Comparison of ENCODE assay signal across 11 cellular contexts in genomic region chr12:103680591-103681065, GRCh38.
DNase-seq lines count a peak whose midpoint lies in the region; ATAC-seq and TF ChIP-seq lines count a peak whose summit lies in the region.
"Had no signal": no experiment of that assay in that cellular context is flagged by ENCODE, and none has a peak within 500 bp of the region (broad histone marks: within the 10 kb centered on the region; RNA-seq: fewer than 3 reads in every experiment).

No MANE protein-coding gene starts in this region.

- H3K36me3 Mint-ChIP-seq in endodermal cell (ENCODE audit: low read depth), result no peaks in the 10 kb centered on the region

- no peak overlapping the region for H2BK120ac ChIP-seq in trophoblast cell (ENCODE audit: insufficient read depth, low read length, poor library complexity)

- 90% methylated on average over 6 of the region's 6 CpGs; no CpG with 5 or more reads in 1 of the 2 experiments for WGBS in endodermal cell (ENCODE audit: insufficient coverage in 1 of 2, insufficient read length in 1 of 2), 2 experiments
- WGBS in trophoblast cell (ENCODE audit: extremely low coverage, insufficient coverage, insufficient read length), result no CpG with 5 or more reads among the region's 6 CpGs

- H3K4me1 Mint-ChIP-seq in endodermal cell, result no peaks in the 10 kb centered on the region

- no peaks in the 10 kb centered on the region for H3K79me2 ChIP-seq in trophoblast cell (ENCODE audit: control insufficient read depth, insufficient read depth, low read length, poor library complexity)

- H3K27me3 Mint-ChIP-seq in endodermal cell (ENCODE audit: insufficient read depth), result no peaks in the 10 kb centered on the region

- no peak overlapping the region for H4K91ac ChIP-seq in trophoblast cell (ENCODE audit: low read depth, low read length)

- POLR2A ChIA-PET in A673 (lab: Charles Lee; ENCODE audit: low non-redundant PET), result no interaction called here

- H3K79me1 ChIP-seq in trophoblast cell (ENCODE audit: low read length), result no peaks in the 10 kb centered on the region

- H3K9ac ChIP-seq in endodermal cell (ENCODE audit: extremely low read depth, low read length, poor library complexity, severe bottlenecking) (no peak overlapping the region), trophoblast cell (ENCODE audit: low read length) (no peak overlapping the region)
- H3K9ac ChIP-seq: BLaER1 had no signal

- no TSS peak for BruUV-seq in A673 (replicated peaks; lab: Mats Ljungman, UMichigan)

- H2BK12ac ChIP-seq in trophoblast cell (ENCODE audit: low read length), result no peak overlapping the region

- TF ChIP-seq CTCF in A673 (conservative IDR thresholded peaks at IDR 0.05; ENCODE audit: low read depth, low read length) (no peak), WERI-Rb-1 (IDR thresholded peaks at IDR 0.05; ENCODE audit: low read depth, low read length) (no peak), endodermal cell (conservative IDR thresholded peaks at IDR 0.05) (no peak)

- peak; percentile 55 for DNase-seq in A673 (ENCODE audit: low spot score)
- peak; percentile 89 for DNase-seq in NCI-H1694 (lab: John Stamatoyannopoulos, UW)
- DNase-seq in WERI-Rb-1, result peak; percentile 61
- DNase-seq in left colon, result peak in 1 of 2 donors; percentile 31
- DNase-seq in amniotic stem cell (lab: John Stamatoyannopoulos, UW), result no peak
- DNase-seq in SIG-M5 treated with dmso at 0.1 percent for 504 hours (lab: John Stamatoyannopoulos, UW; ENCODE audit: unreplicated experiment), result no peak
- no peak for DNase-seq in endodermal cell
- no peak for DNase-seq in trophoblast cell
- DNase-seq: activated gamma-delta T cell had no signal

- no peak overlapping the region for H2AK5ac ChIP-seq in trophoblast cell (ENCODE audit: low read length)

- no peak overlapping the region for H4K8ac ChIP-seq in trophoblast cell (ENCODE audit: low read depth, low read length)

- no peaks in the 10 kb centered on the region for H3K36me3 ChIP-seq in A673 (ENCODE audit: insufficient read depth, low read length, poor library complexity, severe bottlenecking)
- H3K36me3 ChIP-seq in WERI-Rb-1, result no peaks in the 10 kb centered on the region
- H3K36me3 ChIP-seq in endodermal cell (ENCODE audit: control insufficient read depth, insufficient read depth, low read length), result no peaks in the 10 kb centered on the region
- H3K36me3 ChIP-seq in trophoblast cell (ENCODE audit: control insufficient read depth in 1 of 2, insufficient read depth in 2 of 2, low read length in 2 of 2), result no peaks in the 10 kb centered on the region
- H3K36me3 ChIP-seq: BLaER1 had no signal

- no peaks in the 10 kb centered on the region for H3K9me3 ChIP-seq in A673 (ENCODE audit: low read depth, low read length, poor library complexity, severe bottlenecking)
- H3K9me3 ChIP-seq in WERI-Rb-1 (ENCODE audit: severe bottlenecking), result no peaks in the 10 kb centered on the region
- H3K9me3 ChIP-seq in endodermal cell (ENCODE audit: control insufficient read depth, low read length), result no peaks in the 10 kb centered on the region
- no peaks in the 10 kb centered on the region for H3K9me3 ChIP-seq in trophoblast cell (ENCODE audit: insufficient read depth, low read depth, low read length)
- H3K9me3 ChIP-seq: BLaER1 had no signal

- H3K23ac ChIP-seq in trophoblast cell (ENCODE audit: low read length), result no peak overlapping the region

- H3K27ac ChIP-seq in A673 (ENCODE audit: low read depth, low read length, poor library complexity, severe bottlenecking), result no peak overlapping the region
- H3K27ac ChIP-seq in WERI-Rb-1, result peak overlapping the region; percentile 34
- H3K27ac ChIP-seq in endodermal cell (ENCODE audit: low read depth, low read length), result no peak overlapping the region
- no peak overlapping the region for H3K27ac ChIP-seq in trophoblast cell (ENCODE audit: low read depth, low read length)
- H3K27ac ChIP-seq: BLaER1 had no signal

- no peak overlapping the region for H3K4me2 ChIP-seq in trophoblast cell (ENCODE audit: low read length)
- H3K4me2 ChIP-seq: BLaER1 had no signal

- CTCF ChIA-PET in A673 (lab: Charles Lee), result no interaction called here

- H3K27ac Mint-ChIP-seq in endodermal cell, result no peak overlapping the region
- H3K27ac Mint-ChIP-seq: T-helper 1 cell treated with Interleukin-12 subunit alpha and Interleukin-12 subunit beta and Interleukin-4 antibody, amounts not matched to agents 30 μg/mL and 1 μg/mL, for 36 hours had no signal

- no peak overlapping the region for H2BK5ac ChIP-seq in trophoblast cell (ENCODE audit: low read depth, low read length, poor library complexity)

- no peak overlapping the region for H3K14ac ChIP-seq in trophoblast cell (ENCODE audit: low read length)

- intact Hi-C loops in A673 (cut with micrococcal nuclease; ENCODE audit: unreplicated experiment) (no loop called here), left colon (cut with DNase I, micrococcal nuclease) (no loop called here)

- H3K27me3 ChIP-seq in A673 (replicated peaks; ENCODE audit: insufficient read depth, low read depth, low read length, poor library complexity), result peaks cover 34% of the 10 kb centered on the region
- H3K27me3 ChIP-seq in WERI-Rb-1 (ENCODE audit: insufficient read depth, low read depth, severe bottlenecking), result no peaks in the 10 kb centered on the region
- no peaks in the 10 kb centered on the region for H3K27me3 ChIP-seq in endodermal cell (ENCODE audit: control insufficient read depth, insufficient read depth, low read length, poor library complexity, severe bottlenecking)
- no peaks in the 10 kb centered on the region for H3K27me3 ChIP-seq in trophoblast cell (ENCODE audit: insufficient read depth, low read length)
- H3K27me3 ChIP-seq: BLaER1 had no signal

- no peak overlapping the region for H4K12ac ChIP-seq in trophoblast cell (ENCODE audit: low read depth, low read length)

- H3K4ac ChIP-seq in trophoblast cell (ENCODE audit: low read depth, low read length), result no peak overlapping the region

- no peak overlapping the region for H2AFZ ChIP-seq in trophoblast cell (ENCODE audit: insufficient read depth, low read length, poor library complexity)

- no peak overlapping the region for H3K4me3 Mint-ChIP-seq in endodermal cell
- H3K4me3 Mint-ChIP-seq: T-helper 1 cell treated with Interleukin-12 subunit alpha and Interleukin-12 subunit beta and Interleukin-4 antibody, amounts not matched to agents 30 μg/mL and 1 μg/mL, for 36 hours had no signal

- H3K4me3 ChIP-seq in A673 (ENCODE audit: low read depth, low read length, poor library complexity, severe bottlenecking), result no peak overlapping the region
- no peak overlapping the region for H3K4me3 ChIP-seq in WERI-Rb-1 (ENCODE audit: low read depth, low read length)
- no peak overlapping the region for H3K4me3 ChIP-seq in endodermal cell (ENCODE audit: low read length)
- H3K4me3 ChIP-seq in trophoblast cell (ENCODE audit: low read depth, low read length), result no peak overlapping the region
- H3K4me3 ChIP-seq: BLaER1 had no signal

- H3K4me1 ChIP-seq in A673 (ENCODE audit: insufficient read depth, low read length, poor library complexity, severe bottlenecking), result no peaks in the 10 kb centered on the region
- no peaks in the 10 kb centered on the region for H3K4me1 ChIP-seq in endodermal cell (ENCODE audit: control insufficient read depth, insufficient read depth, low read length)
- H3K4me1 ChIP-seq in trophoblast cell (ENCODE audit: control insufficient read depth in 1 of 2, insufficient read depth in 2 of 2, low read length in 2 of 2), result peaks cover 4 to 8% of the 10 kb centered on the region in 2 experiments
- H3K4me1 ChIP-seq: BLaER1 had no signal

- no peaks in the 10 kb centered on the region for H3K9me3 Mint-ChIP-seq in endodermal cell
- H3K9me3 Mint-ChIP-seq: T-helper 1 cell treated with Interleukin-12 subunit alpha and Interleukin-12 subunit beta and Interleukin-4 antibody, amounts not matched to agents 30 μg/mL and 1 μg/mL, for 36 hours had no signal

- peak; percentile 59 for ATAC-seq in left colon

- H3K18ac ChIP-seq in trophoblast cell (ENCODE audit: low read length), result no peak overlapping the region

Comparison
In these comparisons a context has a peak if more than half of its experiments do, and no peak if none do; other contexts are left out.
1. DNase-seq: peak in A673 (single experiment), NCI-H1694 (single experiment) and WERI-Rb-1 (single experiment); none in amniotic stem cell (single experiment), SIG-M5 treated with dmso at 0.1 percent for 504 hours (single experiment), endodermal cell (single experiment) and trophoblast cell (0 of 2).